ENCODE assay signal across 12 cellular contexts in genomic region chr12:71475280-71475679, GRCh38. TPM values are rescaled to one million over a fixed set of nuclear protein-coding genes. Genes with fewer than 3 reads are reported as not detected.
DNase-seq lines count a peak whose midpoint lies in the region; TF ChIP-seq lines count a peak whose summit lies in the region.
"Had no signal": no experiment of that assay in that cellular context is flagged by ENCODE, and none has a peak within 500 bp of the region (broad histone marks: within the 10 kb centered on the region; RNA-seq: fewer than 3 reads in every experiment).

No MANE protein-coding gene starts in this region.

- H3K27ac ChIP-seq in right atrium auricular region (peak overlapping the region in 1 of 2 donors; percentile 12), neural progenitor cell (no peak overlapping the region), trophoblast cell (ENCODE audit: low read depth, low read length) (no peak overlapping the region)
- H3K27ac ChIP-seq: KMS-11, upper lobe of left lung had no signal

- H3K4me3 ChIP-seq in right atrium auricular region = no peak overlapping the region
- H3K4me3 ChIP-seq in neural progenitor cell = no peak overlapping the region
- no peak overlapping the region for H3K4me3 ChIP-seq in trophoblast cell (ENCODE audit: low read depth, low read length)
- H3K4me3 ChIP-seq: upper lobe of left lung had no signal

- H3K4me3 Mint-ChIP-seq in neural progenitor cell = no peak overlapping the region

- no CpG with 5 or more reads among the region's 5 CpGs for WGBS in trophoblast cell (ENCODE audit: extremely low coverage, insufficient coverage, insufficient read length)

- peaks cover 3% of the 10 kb centered on the region for H3K9me3 Mint-ChIP-seq in neural progenitor cell

- no peak overlapping the region for H3K14ac ChIP-seq in trophoblast cell (ENCODE audit: low read length)

- no peak overlapping the region for H3K4me2 ChIP-seq in neural progenitor cell
- H3K4me2 ChIP-seq in trophoblast cell (ENCODE audit: low read length) = no peak overlapping the region
- H3K4me2 ChIP-seq: KMS-11 had no signal

- H3K18ac ChIP-seq in trophoblast cell (ENCODE audit: low read length) = no peak overlapping the region

- no peak overlapping the region for H2AFZ ChIP-seq in neural progenitor cell (replicated peaks)
- H2AFZ ChIP-seq in trophoblast cell (ENCODE audit: insufficient read depth, low read length, poor library complexity) = no peak overlapping the region

- H3K36me3 Mint-ChIP-seq in neural progenitor cell = no peaks in the 10 kb centered on the region

- no peak overlapping the region for H3K23ac ChIP-seq in trophoblast cell (ENCODE audit: low read length)

- H2BK12ac ChIP-seq in trophoblast cell (ENCODE audit: low read length) = no peak overlapping the region

- H2BK5ac ChIP-seq in trophoblast cell (ENCODE audit: low read depth, low read length, poor library complexity) = no peak overlapping the region

- no peak overlapping the region for H4K91ac ChIP-seq in trophoblast cell (ENCODE audit: low read depth, low read length)

- TF ChIP-seq CTCF in right atrium auricular region (IDR thresholded peaks at IDR 0.05) (no peak), neural progenitor cell (IDR thresholded peaks at IDR 0.05) (no peak)

- no peaks in the 10 kb centered on the region for H3K27me3 Mint-ChIP-seq in neural progenitor cell (ENCODE audit: insufficient read depth, low read depth)

- H4K20me1 ChIP-seq in neural progenitor cell (ENCODE audit: low read depth) = no peaks in the 10 kb centered on the region

- no peak overlapping the region for H4K12ac ChIP-seq in trophoblast cell (ENCODE audit: low read depth, low read length)

- H2AK5ac ChIP-seq in trophoblast cell (ENCODE audit: low read length) = no peak overlapping the region

- H3F3A ChIP-seq in neural progenitor cell (ENCODE audit: low read depth) = no peaks in the 10 kb centered on the region

- no peak overlapping the region for H3K9ac ChIP-seq in neural progenitor cell
- H3K9ac ChIP-seq in trophoblast cell (ENCODE audit: low read length) = no peak overlapping the region
- H3K9ac ChIP-seq: KMS-11 had no signal

- no peak overlapping the region for H2BK120ac ChIP-seq in trophoblast cell (ENCODE audit: insufficient read depth, low read length, poor library complexity)

- H3K36me3 ChIP-seq in right atrium auricular region (no peaks in the 10 kb centered on the region), neural progenitor cell (no peaks in the 10 kb centered on the region), trophoblast cell (ENCODE audit: control insufficient read depth in 1 of 2, insufficient read depth in 2 of 2, low read length in 2 of 2) (no peaks in the 10 kb centered on the region)
- H3K36me3 ChIP-seq: upper lobe of left lung had no signal

- H3K79me1 ChIP-seq in trophoblast cell (ENCODE audit: low read length) = no peaks in the 10 kb centered on the region

- no peaks in the 10 kb centered on the region for H3K27me3 ChIP-seq in right atrium auricular region
- H3K27me3 ChIP-seq in neural progenitor cell = no peaks in the 10 kb centered on the region
- H3K27me3 ChIP-seq in trophoblast cell (ENCODE audit: insufficient read depth, low read length) = no peaks in the 10 kb centered on the region
- H3K27me3 ChIP-seq: upper lobe of left lung had no signal

- no peak overlapping the region for H3K27ac Mint-ChIP-seq in neural progenitor cell

- H4K8ac ChIP-seq in trophoblast cell (ENCODE audit: low read depth, low read length) = no peak overlapping the region

- H3K79me2 ChIP-seq in neural progenitor cell (ENCODE audit: low read depth) = no peaks in the 10 kb centered on the region
- H3K79me2 ChIP-seq in trophoblast cell (ENCODE audit: control insufficient read depth, insufficient read depth, low read length, poor library complexity) = no peaks in the 10 kb centered on the region

- H3K9me3 ChIP-seq in right atrium auricular region (no peaks in the 10 kb centered on the region), neural progenitor cell (ENCODE audit: low read depth) (no peaks in the 10 kb centered on the region), trophoblast cell (ENCODE audit: insufficient read depth, low read depth, low read length) (no peaks in the 10 kb centered on the region)
- H3K9me3 ChIP-seq: upper lobe of left lung had no signal

- H3K4ac ChIP-seq in trophoblast cell (ENCODE audit: low read depth, low read length) = no peak overlapping the region

- peaks cover 28% of the 10 kb centered on the region for H3K4me1 Mint-ChIP-seq in neural progenitor cell

- H3K4me1 ChIP-seq in right atrium auricular region (no peaks in the 10 kb centered on the region), neural progenitor cell (no peaks in the 10 kb centered on the region), trophoblast cell (ENCODE audit: control insufficient read depth in 1 of 2, insufficient read depth in 2 of 2, low read length in 2 of 2) (no peaks in the 10 kb centered on the region)
- H3K4me1 ChIP-seq: upper lobe of left lung had no signal

- peak; percentile 67 for DNase-seq in NCI-H345 (lab: John Stamatoyannopoulos, UW)
- no peak for DNase-seq in NCI-H345 treated with DMSO at 0.1 percent for 48 hours (lab: John Stamatoyannopoulos, UW; ENCODE audit: unreplicated experiment)
- DNase-seq in amniotic epithelial cell (ENCODE audit: low read depth) = peak; percentile 57
- DNase-seq in right atrium auricular region (ENCODE audit: low spot score) = peak; percentile 59
- DNase-seq in superior temporal gyrus (ENCODE audit: extremely low spot score) = peak; percentile 70
- no peak for DNase-seq in neural progenitor cell (ENCODE audit: low spot score)
- DNase-seq in trophoblast cell = no peak
- DNase-seq in KG1 (lab: John Stamatoyannopoulos, UW) = no peak
- DNase-seq: activated CD4-positive, alpha-beta T cell treated with anti-CD3 and anti-CD28 coated beads for 48 hours; NCI-H187 treated with DMSO at 0.1 percent for 48 hours; upper lobe of left lung had no signal

RNA-seq across cellular contexts. Expression of gene LGR5, which starts 35.7 kb away (rescaled TPM):
- under 1 TPM; 0.19 to 0.31 TPM for total RNA-seq in right atrium auricular region
- 0.71 and 1.4 TPM in 2 replicates for total RNA-seq in neural progenitor cell (ENCODE audit: low replicate concordance)
- polyA plus RNA-seq in trophoblast cell (2013) = 0.79 and 1.1 TPM in 2 replicates

Comparison
In these comparisons a context has a peak if more than half of its experiments do, and no peak if none do; other contexts are left out.
1. DNase-seq: peak in NCI-H345 (single experiment), amniotic epithelial cell (single experiment), right atrium auricular region (single experiment) and superior temporal gyrus (single experiment); none in NCI-H345 treated with DMSO at 0.1 percent for 48 hours (single experiment), neural progenitor cell (single experiment), trophoblast cell (0 of 2) and KG1 (single experiment).